8 cellular contexts compared by ENCODE assay signal in the genomic region with DNA sequence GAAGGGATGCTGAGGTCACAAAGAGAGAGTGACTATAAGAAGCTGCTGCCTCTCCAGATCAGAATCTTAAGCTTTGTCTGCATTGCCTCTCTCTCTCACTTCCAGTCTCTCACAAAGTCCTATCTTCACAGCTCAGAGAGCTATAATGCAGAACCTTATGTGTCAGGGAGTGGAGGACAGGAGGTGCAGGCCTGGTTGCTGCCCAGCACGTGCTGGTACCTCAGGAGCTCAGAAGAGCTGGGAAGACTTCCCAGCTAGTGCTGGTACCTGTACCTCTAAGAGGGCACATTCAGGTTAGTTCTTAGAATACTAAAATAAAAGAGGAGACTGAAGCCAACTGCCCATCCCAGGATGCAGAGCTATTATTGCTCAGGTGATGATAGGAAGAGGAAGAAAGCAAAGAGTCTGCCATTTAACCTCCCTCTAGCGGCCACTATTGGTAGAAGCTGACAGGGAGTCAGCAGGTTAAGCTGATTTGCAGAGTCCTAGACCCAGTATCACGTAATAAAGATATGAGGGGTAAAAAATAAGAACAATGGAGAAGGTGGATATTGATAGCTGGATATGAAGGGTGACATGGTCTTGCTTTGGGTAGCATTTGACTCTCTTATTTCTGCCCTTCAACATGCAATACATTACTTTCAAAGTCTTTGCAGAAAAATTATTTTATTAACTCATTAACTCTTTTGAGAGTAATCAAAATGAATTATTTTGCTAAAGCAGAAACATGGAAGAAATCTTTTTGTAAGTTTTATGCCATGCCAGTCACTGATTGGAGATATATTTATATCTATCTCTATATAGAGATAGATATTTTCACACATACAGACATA.
DNase-seq lines count a peak whose midpoint lies in the region; ATAC-seq and TF ChIP-seq lines count a peak whose summit lies in the region.

No MANE protein-coding gene starts in this region.

- H3K27ac ChIP-seq in HL-60 (replicated peaks): no peak overlapping the region
- H3K27ac ChIP-seq in RWPE2 (ENCODE audit: poor library complexity, severe bottlenecking): no peak overlapping the region

- H3K27me3 ChIP-seq in HL-60 (ENCODE audit: insufficient read depth, poor library complexity, severe bottlenecking) (no peaks in the 10 kb centered on the region), RWPE2 (ENCODE audit: insufficient read depth, poor library complexity, severe bottlenecking) (no peaks in the 10 kb centered on the region)

- H3K4me1 ChIP-seq in RWPE2 (ENCODE audit: insufficient read depth, poor library complexity, severe bottlenecking): no peaks in the 10 kb centered on the region

- ATAC-seq in GM19467 (IDR thresholded peaks at IDR 0.05; ENCODE audit: unreplicated experiment) (peak; percentile 76), RWPE2 (ENCODE audit: low read depth) (peak; percentile 83)

- TF ChIP-seq CTCF in HL-60 (IDR thresholded peaks at IDR 0.05; ENCODE audit: insufficient read depth, low read length): peak; percentile 81
- TF ChIP-seq CTCF in RWPE2 (IDR thresholded peaks at IDR 0.05; ENCODE audit: poor library complexity, severe bottlenecking): peak; percentile 82

- H3K9me3 ChIP-seq in RWPE2 (ENCODE audit: severe bottlenecking): no peaks in the 10 kb centered on the region

- DNase-seq in DMS153 (lab: John Stamatoyannopoulos, UW) (peak; percentile 43), HL-60 (ENCODE audit: low read depth in 1 of 2, low spot score in 1 of 2) (peak in 1 of 2 experiments; percentile 58), RWPE2 (ENCODE audit: low spot score) (no peak), hepatic stellate cell (ENCODE audit: low spot score) (peak; percentile 8), OCI-M2 (lab: John Stamatoyannopoulos, UW; ENCODE audit: unreplicated experiment) (no peak)
- DNase-seq in activated effector memory CD4-positive, alpha-beta T cell treated with anti-CD3 and anti-CD28 coated beads, Interleukin-2, amount 50 U/mL, for 16 hours: peak; percentile 75
- DNase-seq in stimulated activated CD4-positive, alpha-beta T cell treated with anti-CD3 and anti-CD28 coated beads, Interleukin-2, amount 100 ng/mL, for 48 hours: peak; percentile 41 to 45

- H3K4me3 ChIP-seq in HL-60 (replicated peaks; ENCODE audit: insufficient read depth, low read length) (no peak overlapping the region), RWPE2 (ENCODE audit: severe bottlenecking) (no peak overlapping the region)

- H3K36me3 ChIP-seq in RWPE2 (ENCODE audit: low read depth): no peaks in the 10 kb centered on the region

Comparison
In these comparisons a context has a peak if more than half of its experiments do, and no peak if none do; other contexts are left out.
1. DNase-seq: peak in DMS153 (single experiment), activated effector memory CD4-positive, alpha-beta T cell treated with anti-CD3 and anti-CD28 coated beads, Interleukin-2, amount 50 U/mL, for 16 hours (single experiment), hepatic stellate cell (single experiment) and stimulated activated CD4-positive, alpha-beta T cell treated with anti-CD3 and anti-CD28 coated beads, Interleukin-2, amount 100 ng/mL, for 48 hours (2 of 2); none in RWPE2 (single experiment) and OCI-M2 (single experiment).